In genomic region chrX:76148753-76149152, GRCh38 we compare ENCODE assay signal across 8 cellular contexts. TPM values are rescaled to one million over a fixed set of nuclear protein-coding genes. Genes with fewer than 3 reads are reported as not detected.
A peak's percentile ranks its signal among the peaks of the same experiment; 100 is the strongest.
DNase-seq lines count a peak whose midpoint lies in the region; ATAC-seq and TF ChIP-seq lines count a peak whose summit lies in the region.

No MANE protein-coding gene starts in this region.

- H3K9me3 ChIP-seq in DOHH2 (ENCODE audit: control insufficient read depth, insufficient read depth, low read length) (no peaks in the 10 kb centered on the region), esophagus squamous epithelium (no peaks in the 10 kb centered on the region), parathyroid adenoma (ENCODE audit: control insufficient read depth, low read length) (no peaks in the 10 kb centered on the region)

- H3F3A ChIP-seq in DOHH2 (ENCODE audit: control insufficient read depth, insufficient read depth) = peaks cover 6% of the 10 kb centered on the region; the same call in 1 of the 2 replicates

- H3K9me2 ChIP-seq in DOHH2 (replicated peaks; ENCODE audit: control insufficient read depth, low read length) = no peaks in the 10 kb centered on the region

- no peak for ATAC-seq in HG02840 (IDR thresholded peaks at IDR 0.05; ENCODE audit: low FRiP score, unreplicated experiment)

- H3K36me3 ChIP-seq in DOHH2 (ENCODE audit: control insufficient read depth, low read length) (no peaks in the 10 kb centered on the region), esophagus squamous epithelium (no peaks in the 10 kb centered on the region), parathyroid adenoma (ENCODE audit: control insufficient read depth, insufficient read depth, low read length) (no peaks in the 10 kb centered on the region)

- H3K79me2 ChIP-seq in DOHH2 (ENCODE audit: control insufficient read depth, low read length) = no peaks in the 10 kb centered on the region; the same call in 1 of the 2 replicates
- H3K79me2 ChIP-seq in parathyroid adenoma = no peaks in the 10 kb centered on the region

- DNase-seq in HCEC 1CT = peak; percentile 15
- peak; percentile 33 for DNase-seq in NCI-H446 treated with DMSO at 0.1 percent for 48 hours (lab: John Stamatoyannopoulos, UW)
- peak; percentile 74 for DNase-seq in activated CD8-positive, alpha-beta memory T cell treated with anti-CD3 and anti-CD28 coated beads for 24 hours
- DNase-seq in esophagus squamous epithelium (lab: John Stamatoyannopoulos, UW) = no peak
- DNase-seq in HPDE6-E6E7 (ENCODE audit: extremely low spot score) = no peak

- H3K4me1 ChIP-seq in DOHH2 (ENCODE audit: control insufficient read depth, low read length) = peaks cover 26% of the 10 kb centered on the region
- peaks cover 0 to 26% (median 6%) of the 10 kb centered on the region in 3 donors for H3K4me1 ChIP-seq in esophagus squamous epithelium
- peaks cover 6% of the 10 kb centered on the region for H3K4me1 ChIP-seq in parathyroid adenoma

- H3K27ac ChIP-seq in DOHH2 (ENCODE audit: low read depth, low read length) (peak overlapping the region; percentile 97), esophagus squamous epithelium (peak overlapping the region; percentile 83 to 89 (median 89)), parathyroid adenoma (peak overlapping the region; percentile 89)

- H3K27me3 ChIP-seq in DOHH2 (ENCODE audit: control insufficient read depth, low read length) (no peaks in the 10 kb centered on the region), esophagus squamous epithelium (no peaks in the 10 kb centered on the region), parathyroid adenoma (ENCODE audit: control insufficient read depth, insufficient read depth, low read length) (no peaks in the 10 kb centered on the region)

- TF ChIP-seq POLR2A in esophagus squamous epithelium (IDR thresholded peaks at IDR 0.05) = no peak

- intact Hi-C loops in esophagus squamous epithelium (cut with DNase I) = no loop called here

- H4K20me1 ChIP-seq in DOHH2 (ENCODE audit: control insufficient read depth, insufficient read depth, low read depth, low read length) = no peaks in the 10 kb centered on the region

- WGBS in esophagus squamous epithelium, 2 donors = 0 to 2% methylated on average over 3 to 8 of the region's 8 CpGs

- H3K4me2 ChIP-seq in DOHH2 (ENCODE audit: low read length) = peak overlapping the region; percentile 90
- peak overlapping the region; percentile 49 for H3K4me2 ChIP-seq in parathyroid adenoma (ENCODE audit: low read length)

- H3K9ac ChIP-seq in parathyroid adenoma = no peak overlapping the region

- TF ChIP-seq CTCF in DOHH2 (IDR thresholded peaks at IDR 0.05; ENCODE audit: low read depth, low read length, poor library complexity, severe bottlenecking) (no peak), esophagus squamous epithelium (IDR thresholded peaks at IDR 0.05) (no peak), parathyroid adenoma (IDR thresholded peaks at IDR 0.05) (no peak)

- H2AFZ ChIP-seq in parathyroid adenoma = peak overlapping the region; percentile 82

- H3K4me3 ChIP-seq in DOHH2 (ENCODE audit: low read length) (peak overlapping the region; percentile 76), esophagus squamous epithelium (peak overlapping the region in 3 of 4 donors; percentile 18 to 50 (median 22)), parathyroid adenoma (ENCODE audit: low read depth, low read length) (peak overlapping the region; percentile 37)

RNA-seq across cellular contexts. Expression of gene PBDC1, which starts 24.1 kb away (rescaled TPM):
- 10 to 100 TPM; 23.8 to 28.4 (median 26.7) TPM for total RNA-seq in esophagus squamous epithelium

Comparison
In these comparisons a context has a peak if more than half of its experiments do, and no peak if none do; other contexts are left out.
1. H3K4me3 ChIP-seq: peak in every context shown above with its lines; median percentile 76 in DOHH2; 37 in parathyroid adenoma; 22 in esophagus squamous epithelium.
2. DNase-seq: peak in HCEC 1CT (single experiment), NCI-H446 treated with DMSO at 0.1 percent for 48 hours (single experiment) and activated CD8-positive, alpha-beta memory T cell treated with anti-CD3 and anti-CD28 coated beads for 24 hours (single experiment); none in esophagus squamous epithelium (single experiment) and HPDE6-E6E7 (single experiment).
3. Peak in every context shown above with its lines, with median percentiles within 50 percentile points of each other: H3K27ac ChIP-seq.